ENCODE assay signal across 21 cellular contexts in genomic region chr12:1499351-1499750, GRCh38.
DNase-seq lines count a peak whose midpoint lies in the region; ATAC-seq, FAIRE-seq and TF ChIP-seq lines count a peak whose summit lies in the region.
"Had no signal": no experiment of that assay in that cellular context is flagged by ENCODE, and none has a peak within 500 bp of the region (broad histone marks: within the 10 kb centered on the region; RNA-seq: fewer than 3 reads in every experiment).

No MANE protein-coding gene starts in this region.

- H4K20me1 ChIP-seq in H1 (replicated peaks in 1 of 2; ENCODE audit: control insufficient read depth in 1 of 2, insufficient read depth in 2 of 2, low read length in 2 of 2): peaks cover 0 to 3% of the 10 kb centered on the region in 2 experiments

- no peak overlapping the region for H4K91ac ChIP-seq in H1 (replicated peaks; ENCODE audit: insufficient read length, low read length)

- H2BK120ac ChIP-seq in H1 (replicated peaks; ENCODE audit: low read depth, low read length): no peak overlapping the region

- no peak overlapping the region for H3K56ac ChIP-seq in H1 (replicated peaks; ENCODE audit: insufficient read length, low read depth, low read length)

- 96% methylated on average over 12 of the region's 12 CpGs for WGBS in A549 (ENCODE audit: missing lambda C conversion rate)
- 91% methylated on average over 12 of the region's 12 CpGs; no CpG with 5 or more reads in 1 of the 2 experiments for WGBS in H1 (ENCODE audit: extremely low coverage in 1 of 2, insufficient coverage in 1 of 2, insufficient read length in 1 of 2, insufficient replicate concordance in 2 of 2, low coverage in 1 of 2, low lambda C conversion rate in 2 of 2, missing lambda C conversion rate in 1 of 2), 2 experiments
- 93% methylated on average over 12 of the region's 12 CpGs for WGBS in right cardiac atrium

- no peak overlapping the region for H2AFZ ChIP-seq in H1 (ENCODE audit: low read length)
- H2AFZ ChIP-seq: GM23338 had no signal

- DNase-seq in A549 (ENCODE audit: low read depth in 1 of 2, low spot score in 1 of 2): no peak
- peak; percentile 32 for DNase-seq in M059J (ENCODE audit: low read depth)
- no peak for DNase-seq in H1 (ENCODE audit: low read depth in 1 of 2, low spot score in 2 of 2)
- DNase-seq in mesenteric fat pad (ENCODE audit: low spot score): peak; percentile 71
- no peak for DNase-seq in AML-193 (lab: John Stamatoyannopoulos, UW)
- DNase-seq in NCI-H2227 treated with DMSO at 0.1 percent for 48 hours (lab: John Stamatoyannopoulos, UW): no peak
- DNase-seq in GM19240 (ENCODE audit: insufficient read length, low spot score): no peak
- DNase-seq in right cardiac atrium: no peak
- DNase-seq: CD4-positive, alpha-beta T cell; DMS79; GDM1; MM.1S; NCI-H1105; NCI-H187 treated with DMSO at 0.1 percent for 48 hours; NCI-H446 treated with DMSO at 0.1 percent for 48 hours; NCI-H82; Right ventricle myocardium superior had no signal

- H2BK20ac ChIP-seq in H1 (ENCODE audit: low read length): 0 out of 2 replicates have a peak overlapping the region, but pooled peaks have one; percentile 35

- H2AK5ac ChIP-seq in H1 (ENCODE audit: low read depth, low read length): no peak overlapping the region

- POLR2A ChIA-PET in A549 (lab: Yijun Ruan, JAX) (no interaction called here), H1 (lab: Charles Lee; ENCODE audit: partially characterized antibody) (no interaction called here)

- H3K27me3 ChIP-seq in H1 (replicated peaks in 1 of 4; ENCODE audit: control insufficient read depth in 3 of 4, extremely low read depth in 1 of 4, insufficient read depth in 3 of 4, low read length in 3 of 4) (no peaks in the 10 kb centered on the region), right cardiac atrium (ENCODE audit: control insufficient read depth, insufficient read depth) (no peaks in the 10 kb centered on the region)

- H4K5ac ChIP-seq in H1 (ENCODE audit: insufficient read length, low read depth, low read length): no peak overlapping the region

- TF ChIP-seq RAD21 in A549 (conservative IDR thresholded peaks at IDR 0.05 in 1 of 2, IDR thresholded peaks at IDR 0.05 in 1 of 2): no peak
- no peak for TF ChIP-seq RAD21 in H1 (IDR thresholded peaks at IDR 0.05 in 1 of 2, conservative IDR thresholded peaks at IDR 0.05 in 1 of 2; ENCODE audit: low read depth in 2 of 2, low read length in 2 of 2)

- TF ChIP-seq CTCF in A549 (IDR thresholded peaks at IDR 0.05) (no peak), H1 (IDR thresholded peaks at IDR 0.05; ENCODE audit: control extremely low read depth in 1 of 3, insufficient read depth in 1 of 3, low read depth in 1 of 3, low read length in 3 of 3) (no peak)

- H3K18ac ChIP-seq in H1 (ENCODE audit: extremely low read depth, low read length): no peak overlapping the region

- H3K23me2 ChIP-seq in H1 (ENCODE audit: low read depth, low read length): 0 out of 2 replicates have a peak, but pooled peaks cover 2% of the 10 kb centered on the region

- H3K9ac ChIP-seq in H1 (replicated peaks in 1 of 4; ENCODE audit: extremely low read depth in 1 of 4, low read depth in 3 of 4, low read length in 3 of 4): peak overlapping the region in 1 of 4 experiments; percentile 1; a peak in 1 of 7 replicates

- no peaks in the 10 kb centered on the region for H3K79me2 ChIP-seq in H1 (ENCODE audit: control insufficient read depth in 1 of 2, insufficient read depth in 2 of 2, low read length in 2 of 2)

- H3K27ac ChIP-seq in A549 (peak overlapping the region; percentile 75 to 88), H1 (ENCODE audit: low read depth, low read length) (no peak overlapping the region), right cardiac atrium (ENCODE audit: low read length) (no peak overlapping the region)

- intact Hi-C loops in right cardiac atrium (cut with DNase I): no loop called here

- H2BK15ac ChIP-seq in H1 (ENCODE audit: low read length): no peak overlapping the region

- ATAC-seq in A549 (no peak), right cardiac atrium (no peak)
- ATAC-seq: GM23338, Panc1 had no signal

- H3K9me3 ChIP-seq in A549 (no peaks in the 10 kb centered on the region), H1 (ENCODE audit: insufficient read depth in 2 of 2, low read depth in 1 of 2, low read length in 1 of 2) (peaks cover 0 to 3% of the 10 kb centered on the region in 2 experiments; a peak in 1 of 4 replicates), right cardiac atrium (ENCODE audit: control insufficient read depth, low read length) (no peaks in the 10 kb centered on the region)

- H3K4me3 ChIP-seq in A549 (no peak overlapping the region), H1 (ENCODE audit: extremely low read depth in 1 of 4, insufficient read depth in 2 of 4, low read depth in 3 of 4, low read length in 4 of 4) (no peak overlapping the region), right cardiac atrium (ENCODE audit: low read length) (no peak overlapping the region)
- H3K4me3 ChIP-seq: GM23338 had no signal

- TF ChIP-seq EP300 in A549 (IDR thresholded peaks at IDR 0.05) (no peak), H1 (IDR thresholded peaks at IDR 0.05; ENCODE audit: borderline replicate concordance in 1 of 2, low read depth in 2 of 2, low read length in 2 of 2) (no peak)

- no peak overlapping the region for H3K4ac ChIP-seq in H1 (replicated peaks; ENCODE audit: insufficient read length, low read depth, low read length)

- H3K4me1 ChIP-seq in A549 (peaks cover 9% of the 10 kb centered on the region), H1 (replicated peaks in 1 of 4; ENCODE audit: control insufficient read depth in 3 of 4, insufficient read depth in 4 of 4, low read length in 3 of 4) (peaks cover 0 to 3% (median 0%) of the 10 kb centered on the region in 4 experiments; a peak in 1 of 7 replicates), right cardiac atrium (ENCODE audit: control insufficient read depth, insufficient read depth, low read length) (no peaks in the 10 kb centered on the region)

- CTCF ChIA-PET in A549 (lab: Yijun Ruan, JAX) (no interaction called here), H1 (lab: Charles Lee; ENCODE audit: partially characterized antibody) (interaction anchor here (1.5 kb wide), 1 partner anchor 381 kb away, joined by 4 read pairs; no protein-coding TSS in a partner anchor)

- no peaks in the 10 kb centered on the region for H3K79me1 ChIP-seq in H1 (ENCODE audit: low read depth, low read length)

- H3K36me3 ChIP-seq in H1 (ENCODE audit: control insufficient read depth in 2 of 4, insufficient read depth in 4 of 4, low read length in 3 of 4): no peaks in the 10 kb centered on the region

- 0 out of 2 replicates have a peak overlapping the region, but pooled peaks have one; percentile 39 for H2BK12ac ChIP-seq in H1 (ENCODE audit: low read depth, low read length)

- TF ChIP-seq POLR2A in A549 (IDR thresholded peaks at IDR 0.05; ENCODE audit: low read length): no peak
- TF ChIP-seq POLR2A in H1 (IDR thresholded peaks at IDR 0.05; ENCODE audit: control extremely low read depth in 1 of 2, low read depth in 2 of 2, low read length in 2 of 2): no peak

- no peak overlapping the region; the same call in 1 of the 2 replicates for H4K8ac ChIP-seq in H1 (ENCODE audit: extremely low read depth, insufficient read depth, low read length)

- H3K23ac ChIP-seq in H1 (ENCODE audit: insufficient read length): no peak overlapping the region

- FAIRE-seq in A549 (lab: Jason Lieb, UNC) (no peak), H1 (lab: Jason Lieb, UNC) (no peak)
- FAIRE-seq: A204.1, GM12892 had no signal

- H2BK5ac ChIP-seq in H1 (ENCODE audit: low read depth, low read length): no peak overlapping the region

- no peak overlapping the region for H3K14ac ChIP-seq in H1 (ENCODE audit: insufficient read length)

- no peak overlapping the region for H3K4me2 ChIP-seq in A549
- H3K4me2 ChIP-seq in H1 (ENCODE audit: insufficient read depth in 1 of 2, low read depth in 2 of 2, low read length in 2 of 2): no peak overlapping the region
- H3K4me2 ChIP-seq: GM23338 had no signal

TF ChIP-seq in A549, 52 proteins besides CTCF, POLR2A, EP300 and RAD21 (continues in another document):
- TF ChIP-seq HMGXB4 (CRISPR knock-in tag; IDR thresholded peaks at IDR 0.05; ENCODE audit: borderline replicate concordance): no peak
- no peak for TF ChIP-seq FOXS1 (CRISPR knock-in tag; IDR thresholded peaks at IDR 0.05)
- no peak for TF ChIP-seq FOSB (CRISPR knock-in tag; IDR thresholded peaks at IDR 0.05)
- TF ChIP-seq EHF (CRISPR knock-in tag; IDR thresholded peaks at IDR 0.05): no peak
- TF ChIP-seq POLR2AphosphoS2 (conservative IDR thresholded peaks at IDR 0.05; ENCODE audit: low read length): no peak

TF ChIP-seq in H1, 55 proteins besides CTCF, POLR2A, EP300 and RAD21:
- no peak for TF ChIP-seq ATF2 (IDR thresholded peaks at IDR 0.05; ENCODE audit: low read length)
- no peak for TF ChIP-seq RNF2 (IDR thresholded peaks at IDR 0.05; ENCODE audit: borderline replicate concordance, low read depth, low read length, missing control alignments, poor library complexity, severe bottlenecking)
- no peak for TF ChIP-seq SIN3A (conservative IDR thresholded peaks at IDR 0.05 in 1 of 2, IDR thresholded peaks at IDR 0.05 in 1 of 2; ENCODE audit: low read depth in 1 of 2, low read length in 2 of 2)
- TF ChIP-seq RFX5 (IDR thresholded peaks at IDR 0.05; ENCODE audit: borderline replicate concordance, low read depth, low read length): no peak
TF ChIP-seq in H1: peak in this region for 0.

Comparison
In these comparisons a context has a peak if more than half of its experiments do, and no peak if none do; other contexts are left out.
1. DNase-seq: peak in M059J (single experiment) and mesenteric fat pad (single experiment); none in A549 (0 of 2), H1 (0 of 2), AML-193 (0 of 2), NCI-H2227 treated with DMSO at 0.1 percent for 48 hours (single experiment), GM19240 (single experiment) and right cardiac atrium (0 of 3).
2. H3K27ac ChIP-seq: peak in A549 (2 of 2); none in H1 (single experiment) and right cardiac atrium (single experiment).